8 cellular contexts compared by ENCODE assay signal in genomic region chr5:132498152-132498551, GRCh38. TPM values are rescaled to one million over a fixed set of nuclear protein-coding genes. Genes with fewer than 3 reads are reported as not detected.
DNase-seq lines count a peak whose midpoint lies in the region; ATAC-seq, FAIRE-seq and TF ChIP-seq lines count a peak whose summit lies in the region.

No MANE protein-coding gene starts in this region.

- no TSS peak for BruUV-seq in HCT116 (replicated peaks; lab: Mats Ljungman, UMichigan)

- H3K27ac Mint-ChIP-seq in activated CD4-positive, alpha-beta memory T cell treated with anti-CD3 and anti-CD28 coated beads for 36 hours, result peak overlapping the region; percentile 98

- TF ChIP-seq CTCF in HCT116 (IDR thresholded peaks at IDR 0.05 in 2 of 3, conservative IDR thresholded peaks at IDR 0.05 in 1 of 3; ENCODE audit: borderline replicate concordance in 1 of 3, insufficient read depth in 1 of 3, low read depth in 2 of 3, low read length in 2 of 3) (no peak), hepatocyte (IDR thresholded peaks at IDR 0.05; ENCODE audit: poor library complexity) (no peak), smooth muscle cell (IDR thresholded peaks at IDR 0.05; ENCODE audit: borderline replicate concordance, insufficient read depth, poor library complexity, severe bottlenecking) (no peak), D721Med (IDR thresholded peaks at IDR 0.05; ENCODE audit: insufficient read depth, missing control alignments) (no peak)

- no peak for DNase-seq in HCT116 (ENCODE audit: low read depth, low spot score)
- DNase-seq in activated CD4-positive, alpha-beta memory T cell treated with anti-CD3 and anti-CD28 coated beads for 36 hours, result peak; percentile 19
- peak; percentile 38 for DNase-seq in hepatocyte (ENCODE audit: low spot score)
- no peak for DNase-seq in smooth muscle cell (lab: John Stamatoyannopoulos, UW; ENCODE audit: unreplicated experiment)
- no peak for DNase-seq in D721Med (ENCODE audit: insufficient read length, low spot score)
- DNase-seq in HAP-1 (ENCODE audit: low spot score in 2 of 2), result no peak
- DNase-seq in HuH-7 (ENCODE audit: low spot score), result no peak

- no peak for TF ChIP-seq RAD21 in HCT116 (IDR thresholded peaks at IDR 0.05; ENCODE audit: low read depth)

- H3K4me1 ChIP-seq in HCT116 (ENCODE audit: control insufficient read depth in 1 of 2, insufficient read depth in 2 of 2, low read length in 2 of 2) (peaks cover 23 to 71% of the 10 kb centered on the region in 2 experiments), hepatocyte (ENCODE audit: insufficient read depth) (peaks cover 31% of the 10 kb centered on the region), smooth muscle cell (ENCODE audit: low read depth) (peaks cover 7% of the 10 kb centered on the region), HAP-1 (peaks cover 6% of the 10 kb centered on the region)

- H3K27me3 Mint-ChIP-seq in activated CD4-positive, alpha-beta memory T cell treated with anti-CD3 and anti-CD28 coated beads for 36 hours, result no peaks in the 10 kb centered on the region

- H3F3A ChIP-seq in smooth muscle cell (ENCODE audit: low read depth), result peaks cover 22% of the 10 kb centered on the region

- H2AFZ ChIP-seq in HCT116 (ENCODE audit: low read depth, low read length, poor library complexity, severe bottlenecking) (no peak overlapping the region), hepatocyte (no peak overlapping the region), smooth muscle cell (ENCODE audit: low read depth) (no peak overlapping the region)

- ATAC-seq in HCT116 (no peak), esophagus mucosa (no peak)

- peaks cover 45% of the 10 kb centered on the region for H3K4me1 Mint-ChIP-seq in activated CD4-positive, alpha-beta memory T cell treated with anti-CD3 and anti-CD28 coated beads for 36 hours (ENCODE audit: low read depth)

- WGBS in hepatocyte (ENCODE audit: low lambda C conversion rate, missing lambda C conversion rate), result 98% methylated on average over 3 of the region's 3 CpGs
- 87% methylated on average over 3 of the region's 3 CpGs for WGBS in smooth muscle cell (ENCODE audit: low lambda C conversion rate)

- H3K9ac ChIP-seq in HCT116 (ENCODE audit: low read length), result peak overlapping the region; percentile 72
- peak overlapping the region; percentile 59 for H3K9ac ChIP-seq in smooth muscle cell (ENCODE audit: low read depth)

- no peak for FAIRE-seq in D721Med (lab: Jason Lieb, UNC)

- CTCF ChIA-PET in HCT116 (lab: Charles Lee), result interaction anchor here (0.9 to 3.2 kb wide), 3 partner anchors 8 to 110 kb away, joined by 3 to 24 read pairs (median 18); no protein-coding TSS in a partner anchor
- CTCF ChIA-PET in activated CD4-positive, alpha-beta memory T cell treated with anti-CD3 and anti-CD28 coated beads for 36 hours (lab: Charles Lee), result interaction anchor here (0.8 to 13.6 kb wide), 5 partner anchors 72 to 105 kb away, joined by 3 to 461 read pairs (median 10); no protein-coding TSS in a partner anchor

- no peaks in the 10 kb centered on the region for H3K36me3 ChIP-seq in HCT116 (ENCODE audit: control insufficient read depth in 1 of 2, insufficient read depth in 2 of 2, low read length in 2 of 2)
- no peaks in the 10 kb centered on the region for H3K36me3 ChIP-seq in hepatocyte (replicated peaks; ENCODE audit: insufficient read depth, low read depth)
- H3K36me3 ChIP-seq in smooth muscle cell (ENCODE audit: low read depth), result no peaks in the 10 kb centered on the region
- H3K36me3 ChIP-seq in HAP-1 (replicated peaks), result no peaks in the 10 kb centered on the region

- no peaks in the 10 kb centered on the region for H3K9me3 ChIP-seq in HCT116 (ENCODE audit: control insufficient read depth in 1 of 2, insufficient read depth in 1 of 2, low read depth in 1 of 2, low read length in 2 of 2)
- H3K9me3 ChIP-seq in hepatocyte (ENCODE audit: low read depth), result no peaks in the 10 kb centered on the region
- H3K9me3 ChIP-seq in smooth muscle cell (replicated peaks; ENCODE audit: low read depth), result no peaks in the 10 kb centered on the region
- H3K9me3 ChIP-seq in HAP-1, result no peaks in the 10 kb centered on the region

- H3K4me3 ChIP-seq in HCT116 (replicated peaks in 1 of 2; ENCODE audit: low read depth in 1 of 2, low read length in 2 of 2) (peak overlapping the region in 1 of 2 experiments; percentile 73; a peak in 3 of 4 replicates), hepatocyte (no peak overlapping the region), smooth muscle cell (no peak overlapping the region), HAP-1 (no peak overlapping the region)

- RAD21 ChIA-PET in HCT116 (lab: Charles Lee; ENCODE audit: low non-redundant PET in 1 of 2, low total read pairs in 2 of 2, uncharacterized antibody in 2 of 2, unreplicated experiment in 2 of 2), result interaction anchor here (0.6 to 3.6 kb wide), 4 partner anchors 77 to 264 kb away, joined by 3 to 12 read pairs (median 4); no protein-coding TSS in a partner anchor

- H3K27me3 ChIP-seq in HCT116 (ENCODE audit: insufficient read depth, low read length), result no peaks in the 10 kb centered on the region
- no peaks in the 10 kb centered on the region for H3K27me3 ChIP-seq in hepatocyte
- no peaks in the 10 kb centered on the region for H3K27me3 ChIP-seq in smooth muscle cell (ENCODE audit: low read depth)
- no peaks in the 10 kb centered on the region for H3K27me3 ChIP-seq in HAP-1 (ENCODE audit: low read depth)

- H3K4me2 ChIP-seq in HCT116 (ENCODE audit: low read length) (peak overlapping the region; percentile 90), hepatocyte (peak overlapping the region; percentile 17), smooth muscle cell (peak overlapping the region; percentile 34)

- in situ Hi-C loops in HAP-1 (cut with MboI; ENCODE audit: low sequenced_read_pairs), result loop anchor here (5.0 kb wide), 1 partner anchor 86 kb away; no protein-coding TSS in a partner anchor

- POLR2A ChIA-PET in HCT116 (lab: Charles Lee), result interaction anchor here (1.0 to 1.6 kb wide), 3 partner anchors 8 to 110 kb away, joined by 3 to 5 read pairs (median 5); partner anchors contain the start of gene IRF1
- POLR2A ChIA-PET in activated CD4-positive, alpha-beta memory T cell treated with anti-CD3 and anti-CD28 coated beads for 36 hours (lab: Charles Lee), result interaction anchor here (0.9 to 7.4 kb wide), 8 partner anchors 11 to 112 kb away, joined by 3 to 103 read pairs (median 22); partner anchors contain the start of gene IRF1

- H3K27ac ChIP-seq in HCT116 (ENCODE audit: low read depth, low read length) (peak overlapping the region; percentile 90), hepatocyte (peak overlapping the region; percentile 95), smooth muscle cell (ENCODE audit: low read depth) (peak overlapping the region; percentile 78)

- H4K20me1 ChIP-seq in HCT116 (ENCODE audit: insufficient read depth), result no peaks in the 10 kb centered on the region
- H4K20me1 ChIP-seq in hepatocyte (ENCODE audit: insufficient read depth, poor library complexity, severe bottlenecking), result no peaks in the 10 kb centered on the region
- no peaks in the 10 kb centered on the region for H4K20me1 ChIP-seq in smooth muscle cell (ENCODE audit: low read depth)

- H3K79me2 ChIP-seq in HCT116 (ENCODE audit: insufficient read depth, low read length) (no peaks in the 10 kb centered on the region), hepatocyte (no peaks in the 10 kb centered on the region), smooth muscle cell (ENCODE audit: low read depth) (no peaks in the 10 kb centered on the region)

- no peak for TF ChIP-seq POLR2A in HCT116 (IDR thresholded peaks at IDR 0.05; ENCODE audit: borderline replicate concordance, extremely low read depth, insufficient read depth, insufficient read length)

- H3K9me2 ChIP-seq in HCT116 (ENCODE audit: insufficient read depth), result no peaks in the 10 kb centered on the region
- no peaks in the 10 kb centered on the region for H3K9me2 ChIP-seq in hepatocyte (replicated peaks; ENCODE audit: insufficient read depth)

- H3K4me3 Mint-ChIP-seq in activated CD4-positive, alpha-beta memory T cell treated with anti-CD3 and anti-CD28 coated beads for 36 hours, result no peak overlapping the region

- H3K36me3 Mint-ChIP-seq in activated CD4-positive, alpha-beta memory T cell treated with anti-CD3 and anti-CD28 coated beads for 36 hours, result no peaks in the 10 kb centered on the region

- no peaks in the 10 kb centered on the region for H3K9me3 Mint-ChIP-seq in activated CD4-positive, alpha-beta memory T cell treated with anti-CD3 and anti-CD28 coated beads for 36 hours

- intact Hi-C loops in HCT116 (cut with micrococcal nuclease), result loop anchor here (10.0 kb wide), 1 partner anchor 203 kb away; the partner anchor contains the start of gene SLC22A4
- intact Hi-C loops in activated CD4-positive, alpha-beta memory T cell treated with anti-CD3 and anti-CD28 coated beads for 36 hours (cut with micrococcal nuclease), result loop anchor here (5.0 to 10.0 kb wide), 3 partner anchors 59 to 953 kb away; partner anchors contain the start of genes RAD50 and RAPGEF6

RNA-seq across cellular contexts. Expression of gene IRF1, which starts 7.6 kb away (rescaled TPM):
- total RNA-seq in HCT116 (2021; ENCODE audit: unreplicated experiment) (30.1 TPM), hepatocyte (25.6 and 30.9 TPM in 2 replicates), smooth muscle cell (15.7 and 18.0 TPM in 2 replicates), esophagus mucosa (9.1 TPM)
- 16.5 and 26.0 TPM in 2 replicates for polyA plus RNA-seq in HCT116 (2012)
- 100 to 1,000 TPM; 104 to 106 TPM for total RNA-seq in activated CD4-positive, alpha-beta memory T cell treated with anti-CD3 and anti-CD28 coated beads for 36 hours
- polyA plus RNA-seq in hepatocyte (35.8 and 44.8 TPM in 2 replicates), smooth muscle cell (19.1 and 25.5 TPM in 2 replicates)

RNA-seq across cellular contexts. Expression of gene IL5, which starts 45.2 kb away (rescaled TPM):
- not detected for total RNA-seq in HCT116 (2021; ENCODE audit: unreplicated experiment)
- polyA plus RNA-seq in HCT116 (2012), result not detected in 2 replicates
- 1 to 10 TPM; 4.1 to 5.0 TPM for total RNA-seq in activated CD4-positive, alpha-beta memory T cell treated with anti-CD3 and anti-CD28 coated beads for 36 hours
- not detected in 2 replicates for total RNA-seq in hepatocyte
- polyA plus RNA-seq in hepatocyte, result not detected in 2 replicates
- not detected in 2 replicates for total RNA-seq in smooth muscle cell
- polyA plus RNA-seq in smooth muscle cell, result not detected in 2 replicates
- total RNA-seq in esophagus mucosa, result not detected

RNA-seq across cellular contexts. Expression of gene RAD50, which starts 58.6 kb away (rescaled TPM):
- total RNA-seq in HCT116 (2021; ENCODE audit: unreplicated experiment), result 43.6 TPM
- 24.9 and 30.5 TPM in 2 replicates for polyA plus RNA-seq in HCT116 (2012)
- 10 to 100 TPM; 44.6 to 47.6 TPM for total RNA-seq in activated CD4-positive, alpha-beta memory T cell treated with anti-CD3 and anti-CD28 coated beads for 36 hours
- 28.1 and 33.4 TPM in 2 replicates for total RNA-seq in hepatocyte
- polyA plus RNA-seq in hepatocyte, result 27.0 and 34.3 TPM in 2 replicates
- 26.8 and 28.8 TPM in 2 replicates for total RNA-seq in smooth muscle cell
- 19.9 and 26.1 TPM in 2 replicates for polyA plus RNA-seq in smooth muscle cell
- total RNA-seq in esophagus mucosa, result 23.1 TPM

Comparison
In these comparisons a context has a peak if more than half of its experiments do, and no peak if none do; other contexts are left out.
1. DNase-seq: peak in activated CD4-positive, alpha-beta memory T cell treated with anti-CD3 and anti-CD28 coated beads for 36 hours (single experiment) and hepatocyte (single experiment); none in HCT116 (single experiment), smooth muscle cell (single experiment), D721Med (single experiment), HAP-1 (0 of 2) and HuH-7 (single experiment).
2. H3K4me2 ChIP-seq: peak in every context shown above with its lines; median percentile 90 in HCT116; 34 in smooth muscle cell; 17 in hepatocyte.
3. Peak in every context shown above with its lines, with median percentiles within 50 percentile points of each other: H3K27ac ChIP-seq.